ENCODE assay signal across 8 cellular contexts in the genomic region with DNA sequence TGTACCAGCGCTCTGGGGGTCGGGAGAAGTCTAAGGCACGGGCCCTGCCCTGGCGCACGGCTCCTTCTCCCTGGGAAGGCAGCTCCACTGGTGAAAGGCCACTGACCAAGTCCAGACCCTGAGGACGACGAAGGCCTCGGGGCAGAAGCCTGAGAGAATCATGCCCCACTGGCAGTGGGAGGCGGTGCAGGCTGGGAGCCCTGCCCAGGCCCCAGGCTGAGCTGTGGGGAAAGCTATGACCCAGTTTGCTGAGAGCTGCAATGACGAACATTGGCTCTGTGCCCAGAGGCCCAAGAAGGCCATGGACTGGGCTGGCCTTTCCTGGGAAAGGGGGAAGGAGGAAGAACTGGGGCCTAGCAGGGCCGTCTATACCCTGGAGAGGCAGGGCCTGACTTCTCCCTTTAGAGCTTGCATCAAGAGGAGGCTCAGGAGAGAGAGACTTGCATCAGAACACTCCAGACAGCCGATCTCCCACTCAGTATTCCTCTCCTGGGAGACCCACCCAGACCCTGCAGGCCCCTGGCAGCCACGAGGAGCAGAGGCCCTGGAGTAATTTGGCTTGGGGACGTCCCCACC. TPM values are rescaled to one million over a fixed set of nuclear protein-coding genes. Genes with fewer than 3 reads are reported as not detected.
DNase-seq lines count a peak whose midpoint lies in the region; ATAC-seq, FAIRE-seq and TF ChIP-seq lines count a peak whose summit lies in the region.

No MANE protein-coding gene starts in this region.

- intact Hi-C loops in right cardiac atrium (cut with DNase I): loop anchor here in 2 of 4 donors (5.0 kb wide), 1 partner anchor 171 kb away; a partner anchor contains a TSS

- H3K27me3 ChIP-seq in right cardiac atrium (ENCODE audit: control insufficient read depth, insufficient read depth): no peaks in the 10 kb centered on the region

- H3K4me3 ChIP-seq in astrocyte of the spinal cord (ENCODE audit: low read depth, low read length) (no peak overlapping the region), right cardiac atrium (ENCODE audit: low read length) (no peak overlapping the region), retinal pigment epithelial cell (ENCODE audit: low read length) (no peak overlapping the region)

- WGBS in right cardiac atrium: 20% methylated on average over 14 of the region's 14 CpGs

- TF ChIP-seq CTCF in astrocyte of the spinal cord (IDR thresholded peaks at IDR 0.05; ENCODE audit: low read depth, low read length) (peak; percentile 54), retinal pigment epithelial cell (conservative IDR thresholded peaks at IDR 0.05; ENCODE audit: low read depth, low read length) (peak; percentile 44)

- no peak for FAIRE-seq in GM19239 (lab: Jason Lieb, UNC)

- peak overlapping the region; percentile 94 for H3K27ac ChIP-seq in right cardiac atrium (ENCODE audit: low read length)

- in situ Hi-C loops in Caki2 (cut with HindIII; ENCODE audit: low pct_unique_long_range_greater_than_20kb, low sequenced_read_pairs): no loop called here
- in situ Hi-C loops in astrocyte of the spinal cord (cut with HindIII; ENCODE audit: low sequenced_read_pairs): no loop called here

- peaks cover 63% of the 10 kb centered on the region for H3K4me1 ChIP-seq in right cardiac atrium (ENCODE audit: control insufficient read depth, insufficient read depth, low read length)

- peak; percentile 87 to 88 for ATAC-seq in right cardiac atrium
- ATAC-seq in HG02678 (IDR thresholded peaks at IDR 0.05; ENCODE audit: unreplicated experiment): no peak
- ATAC-seq in GM21737 (IDR thresholded peaks at IDR 0.05; ENCODE audit: unreplicated experiment): no peak

- H3K9me3 ChIP-seq in right cardiac atrium (ENCODE audit: control insufficient read depth, low read length): no peaks in the 10 kb centered on the region

- DNase-seq in Caki2 (ENCODE audit: low read depth) (peak; percentile 94), LHCN-M2 (ENCODE audit: low read depth) (peak; percentile 98), astrocyte of the spinal cord (ENCODE audit: low read depth, low spot score) (peak; percentile 99), right cardiac atrium (peak; percentile 99), retinal pigment epithelial cell (ENCODE audit: low read depth) (peak; percentile 99), GM19239 (ENCODE audit: insufficient read length, low spot score) (no peak)

RNA-seq across cellular contexts. Expression of a gene that starts 32.9 kb away (rescaled TPM):
- 47.8 and 66.2 TPM in 2 replicates for total RNA-seq in Caki2 (2014; rRNA removed; shearing (Covaris generic); ENCODE audit: low replicate concordance)
- total RNA-seq in LHCN-M2 (2014; rRNA removed) (24.6 and 34.2 TPM in 2 replicates), right cardiac atrium (10 to 100 TPM; 21.8 to 26.4 (median 25.3) TPM)
- polyA plus RNA-seq in LHCN-M2 (2012): 25.0 TPM
- polyA plus RNA-seq in right cardiac atrium: 29.8 TPM

RNA-seq across cellular contexts. Expression of a gene that starts 49.0 kb away (rescaled TPM):
- total RNA-seq in Caki2 (2014; rRNA removed; shearing (Covaris generic); ENCODE audit: low replicate concordance): 0.68 and 0.72 TPM in 2 replicates
- not detected in 2 replicates for total RNA-seq in LHCN-M2 (2014; rRNA removed)
- polyA plus RNA-seq in LHCN-M2 (2012): 0.04 TPM
- total RNA-seq in right cardiac atrium: under 1 TPM; 0.26 to 0.79 (median 0.60) TPM
- 0.25 TPM for polyA plus RNA-seq in right cardiac atrium

Comparison
In these comparisons a context has a peak if more than half of its experiments do, and no peak if none do; other contexts are left out.
1. ATAC-seq: peak in right cardiac atrium (2 of 2); none in HG02678 (single experiment) and GM21737 (single experiment).